25 cellular contexts compared by ENCODE assay signal in the genomic region with DNA sequence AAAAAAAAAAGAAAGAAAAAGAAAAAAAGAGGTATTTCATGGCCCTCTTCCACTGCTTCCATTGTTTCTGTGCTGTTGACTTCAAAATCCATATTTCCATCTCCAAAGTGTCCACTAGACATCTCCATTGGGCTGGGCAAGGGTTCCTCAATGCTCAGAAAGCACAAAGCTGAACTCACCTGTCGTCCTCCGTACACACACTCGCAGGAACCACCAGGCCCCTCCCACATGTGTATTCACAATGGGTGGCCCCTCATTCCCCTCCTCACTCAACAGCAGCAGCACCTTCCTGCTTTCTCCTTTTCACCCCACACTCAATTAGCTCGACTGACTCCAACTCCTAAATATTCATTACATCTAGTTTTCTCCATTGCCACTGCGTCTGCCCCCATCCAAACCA.
"Had no signal": no experiment of that assay in that cellular context is flagged by ENCODE, and none has a peak within 500 bp of the region (broad histone marks: within the 10 kb centered on the region; RNA-seq: fewer than 3 reads in every experiment).

No MANE protein-coding gene starts in this region.

- H3K4me1 ChIP-seq: left ventricle myocardium inferior, neural progenitor cell, right atrium auricular region, right lobe of liver, tibial nerve, vagina had no signal

- H3K4me3 Mint-ChIP-seq: mesothelial cell of epicardium; naive B cell; natural killer cell; nephron progenitor cell; neural progenitor cell; stimulated activated memory B cell treated with anti-CD40 and anti-IgM and Interleukin-4, amounts not matched to agents 10 μg/mL and 1 μg/mL and 100 μg/mL, for 72 hours; stimulated activated naive CD8-positive, alpha-beta T cell treated with anti-CD3 and anti-CD28 coated beads, Interleukin-15, amount 100 ng/mL, for 72 hours; type B pancreatic cell had no signal

- H3K4me3 ChIP-seq: left ventricle myocardium inferior, lung, neural progenitor cell, ovary, right atrium auricular region, right lobe of liver, smooth muscle cell, tibial nerve, vagina had no signal

- DNase-seq: islet precursor cell; left ventricle myocardium inferior; mesendoderm; naive B cell; natural killer cell; nephron progenitor cell; occipital lobe; ovary; stimulated activated CD4-positive, alpha-beta T cell treated with anti-CD3 and anti-CD28 coated beads, Interleukin-1b, Interleukin-23, amount 100 ng/mL, for 48 hours; stimulated activated CD4-positive, alpha-beta T cell treated with anti-CD3 and anti-CD28 coated beads, Interleukin-2, amount 100 ng/mL, for 48 hours; stimulated activated CD4-positive, alpha-beta T cell treated with anti-CD3 and anti-CD28 coated beads, Interleukin-4, amount 100 ng/mL, for 4 hours; stimulated activated CD8-positive, alpha-beta memory T cell treated with anti-CD3 and anti-CD28 coated beads, Interleukin-4, amount 100 ng/mL, for 48 hours; stimulated activated naive CD4-positive, alpha-beta T cell treated with Interleukin-2 at 50 U/mL for 16 hours; stimulated activated naive CD8-positive, alpha-beta T cell treated with anti-CD3 and anti-CD28 coated beads, Interleukin-15, amount 100 ng/mL, for 72 hours had no signal

- H3K9me3 Mint-ChIP-seq: mesothelial cell of epicardium; naive B cell; natural killer cell; nephron progenitor cell; neural progenitor cell; stimulated activated memory B cell treated with anti-CD40 and anti-IgM and Interleukin-4, amounts not matched to agents 10 μg/mL and 1 μg/mL and 100 μg/mL, for 72 hours; stimulated activated naive CD8-positive, alpha-beta T cell treated with anti-CD3 and anti-CD28 coated beads, Interleukin-15, amount 100 ng/mL, for 72 hours; type B pancreatic cell had no signal

- H3K9me3 ChIP-seq: left ventricle myocardium inferior, neutrophil, ovary, right atrium auricular region, right lobe of liver, tibial nerve, vagina had no signal

- H3K27me3 Mint-ChIP-seq: naive B cell; stimulated activated naive CD8-positive, alpha-beta T cell treated with anti-CD3 and anti-CD28 coated beads, Interleukin-15, amount 100 ng/mL, for 72 hours; type B pancreatic cell had no signal

- H3K4me1 Mint-ChIP-seq: naive B cell, natural killer cell had no signal

- H3K36me3 ChIP-seq: neural progenitor cell, ovary, right lobe of liver had no signal

- H3K27me3 ChIP-seq: neural progenitor cell, neutrophil, ovary, right atrium auricular region, right lobe of liver, tibial nerve, vagina had no signal

- H3K36me3 Mint-ChIP-seq: naive B cell; natural killer cell; stimulated activated memory B cell treated with anti-CD40 and anti-IgM and Interleukin-4, amounts not matched to agents 10 μg/mL and 1 μg/mL and 100 μg/mL, for 72 hours had no signal

- H3K27ac ChIP-seq: left ventricle myocardium inferior, neural progenitor cell, neutrophil, ovary, right atrium auricular region, right lobe of liver, tibial nerve, vagina had no signal

- H3K27ac Mint-ChIP-seq: mesothelial cell of epicardium; natural killer cell; neural progenitor cell; stimulated activated memory B cell treated with anti-CD40 and anti-IgM and Interleukin-4, amounts not matched to agents 10 μg/mL and 1 μg/mL and 100 μg/mL, for 72 hours; type B pancreatic cell had no signal

- ATAC-seq: natural killer cell; right lobe of liver; stimulated activated memory B cell treated with anti-CD40 and anti-IgM and Interleukin-4, amounts not matched to agents 10 μg/mL and 1 μg/mL and 100 μg/mL, for 72 hours; stimulated activated naive CD8-positive, alpha-beta T cell treated with anti-CD3 and anti-CD28 coated beads, Interleukin-15, amount 100 ng/mL, for 72 hours had no signal
